8 cellular contexts compared by ENCODE assay signal in the genomic region with DNA sequence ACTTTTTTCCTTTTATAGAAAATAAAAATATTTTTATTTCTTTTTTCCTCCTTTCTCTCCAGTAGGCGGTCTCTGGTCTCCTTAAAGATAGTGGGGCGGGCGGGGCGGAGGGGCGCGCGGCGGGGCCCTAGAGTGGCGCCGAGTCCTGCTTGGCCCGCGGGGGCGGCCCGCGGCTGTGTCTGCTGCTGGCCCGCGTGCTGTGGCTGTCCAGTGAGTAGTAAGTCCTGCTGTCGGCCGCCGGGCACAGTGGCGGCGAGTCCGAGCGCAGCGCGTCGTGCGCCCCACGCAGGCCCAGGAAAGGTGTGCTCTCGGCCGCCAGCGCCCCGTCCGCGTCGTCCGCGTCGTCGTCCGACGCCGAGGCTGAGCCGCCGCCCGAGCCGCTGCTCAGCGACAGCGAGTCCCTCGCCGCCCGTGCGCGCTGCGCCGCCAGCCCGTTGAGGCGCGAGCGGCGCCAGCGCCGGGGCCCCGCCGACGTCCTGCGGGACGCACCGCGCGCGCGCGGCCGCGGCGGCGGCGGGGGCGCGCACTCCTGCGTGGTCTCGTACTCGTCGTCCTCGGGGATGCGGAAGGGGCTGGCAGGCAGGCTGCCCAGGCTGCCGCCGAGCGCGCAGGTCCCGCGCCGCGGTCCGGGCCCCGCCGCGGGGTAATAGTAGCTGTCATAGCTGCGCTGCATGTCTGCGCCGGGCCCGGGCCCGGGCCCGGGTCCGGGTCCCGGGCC. TPM values are rescaled to one million over a fixed set of nuclear protein-coding genes. Genes with fewer than 3 reads are reported as not detected.
A peak's percentile ranks its signal among the peaks of the same experiment; 100 is the strongest.
DNase-seq lines count a peak whose midpoint lies in the region; ATAC-seq and TF ChIP-seq lines count a peak whose summit lies in the region.

No MANE protein-coding gene starts in this region.

- no peaks in the 10 kb centered on the region for H3K36me3 Mint-ChIP-seq in activated naive CD8-positive, alpha-beta T cell treated with anti-CD3 and anti-CD28 coated beads for 36 hours

- H3K27me3 Mint-ChIP-seq in activated naive CD8-positive, alpha-beta T cell treated with anti-CD3 and anti-CD28 coated beads for 36 hours: peaks cover 23% of the 10 kb centered on the region

- H3K4me1 ChIP-seq in left ventricle myocardium inferior (peaks cover 40% of the 10 kb centered on the region), prostate gland (replicated peaks) (no peaks in the 10 kb centered on the region), upper lobe of left lung (peaks cover 10 to 28% (median 20%) of the 10 kb centered on the region in 4 donors)

- TF ChIP-seq CTCF in left ventricle myocardium inferior (IDR thresholded peaks at IDR 0.05; ENCODE audit: borderline replicate concordance) (peak; percentile 24), prostate gland (IDR thresholded peaks at IDR 0.05) (no peak), upper lobe of left lung (IDR thresholded peaks at IDR 0.05) (peak in 5 of 6 experiments; percentile 9 to 45 (median 31))

- H3K9me3 ChIP-seq in left ventricle myocardium inferior (replicated peaks) (no peaks in the 10 kb centered on the region), prostate gland (no peaks in the 10 kb centered on the region), upper lobe of left lung (no peaks in the 10 kb centered on the region)

- H3K4me3 Mint-ChIP-seq in activated naive CD8-positive, alpha-beta T cell treated with anti-CD3 and anti-CD28 coated beads for 36 hours: peak overlapping the region; percentile 59

- H3K36me3 ChIP-seq in left ventricle myocardium inferior: peaks cover 4% of the 10 kb centered on the region
- H3K36me3 ChIP-seq in prostate gland: no peaks in the 10 kb centered on the region
- no peaks in the 10 kb centered on the region for H3K36me3 ChIP-seq in upper lobe of left lung

- H3K27ac ChIP-seq in left ventricle myocardium inferior (replicated peaks) (peak overlapping the region; percentile 76), prostate gland (peak overlapping the region; percentile 46 to 54), upper lobe of left lung (peak overlapping the region; percentile 60 to 86 (median 74))

- intact Hi-C loops in left ventricle myocardium inferior (cut with micrococcal nuclease): loop anchor here (10.0 kb wide), 1 partner anchor 53 kb away; a partner anchor contains a TSS
- intact Hi-C loops in prostate gland (cut with DNase I): loop anchor here (5.0 kb wide), 1 partner anchor 119 kb away; no protein-coding TSS in a partner anchor

- H3K4me3 ChIP-seq in left ventricle myocardium inferior (peak overlapping the region; percentile 72), prostate gland (peak overlapping the region; percentile 36 to 44), upper lobe of left lung (peak overlapping the region; percentile 36 to 62 (median 58))

- DNase-seq in SKM-1 (lab: John Stamatoyannopoulos, UW; ENCODE audit: unreplicated experiment) (peak; percentile 62), left ventricle myocardium inferior (peak; percentile 56), prostate gland (ENCODE audit: low spot score) (no peak), upper lobe of left lung (peak; percentile 31 to 95), NCI-H1436 (lab: John Stamatoyannopoulos, UW) (no peak)
- DNase-seq in activated naive CD8-positive, alpha-beta T cell treated with anti-CD3 and anti-CD28 coated beads for 36 hours: peak; percentile 84

- no peak overlapping the region for H3K27ac Mint-ChIP-seq in activated naive CD8-positive, alpha-beta T cell treated with anti-CD3 and anti-CD28 coated beads for 36 hours

- no peaks in the 10 kb centered on the region for H3K9me3 Mint-ChIP-seq in activated naive CD8-positive, alpha-beta T cell treated with anti-CD3 and anti-CD28 coated beads for 36 hours

- H3K4me1 Mint-ChIP-seq in activated naive CD8-positive, alpha-beta T cell treated with anti-CD3 and anti-CD28 coated beads for 36 hours: peaks cover 18% of the 10 kb centered on the region

- no peak for TF ChIP-seq EP300 in upper lobe of left lung (IDR thresholded peaks at IDR 0.05)

- WGBS in prostate gland: 20% methylated on average over 69 of the region's 107 CpGs
- WGBS in upper lobe of left lung, 2 donors: 2 to 5% methylated on average over 19 to 36 of the region's 107 CpGs

- peak; percentile 81 for ATAC-seq in GM18861 (IDR thresholded peaks at IDR 0.05; ENCODE audit: unreplicated experiment)
- peak; percentile 63 for ATAC-seq in HG02973 (IDR thresholded peaks at IDR 0.05; ENCODE audit: unreplicated experiment)
- peak in 1 of 2 donors; percentile 75 for ATAC-seq in upper lobe of left lung (ENCODE audit: low FRiP score in 2 of 2)

- H3K27me3 ChIP-seq in left ventricle myocardium inferior (ENCODE audit: low read depth): peaks cover 14% of the 10 kb centered on the region
- H3K27me3 ChIP-seq in prostate gland (replicated peaks; ENCODE audit: insufficient read depth): no peaks in the 10 kb centered on the region
- peaks cover 0 to 3% (median 0%) of the 10 kb centered on the region in 4 donors for H3K27me3 ChIP-seq in upper lobe of left lung

- TF ChIP-seq POLR2A in prostate gland (IDR thresholded peaks at IDR 0.05): no peak
- peak in 1 of 4 donors; percentile 40 for TF ChIP-seq POLR2A in upper lobe of left lung (IDR thresholded peaks at IDR 0.05)

RNA-seq across cellular contexts. Expression of a gene that starts 52.3 kb away (rescaled TPM):
- not detected for total RNA-seq in activated naive CD8-positive, alpha-beta T cell treated with anti-CD3 and anti-CD28 coated beads for 36 hours
- not detected for total RNA-seq in left ventricle myocardium inferior
- total RNA-seq in prostate gland: under 1 TPM; 0.46 to 0.74 TPM
- under 1 TPM in 3 of 6 donors, not detected in 3; 0.10 to 0.15 (median 0.11) TPM for total RNA-seq in upper lobe of left lung

Comparison
In these comparisons a context has a peak if more than half of its experiments do, and no peak if none do; other contexts are left out.
1. DNase-seq: peak in SKM-1 (single experiment), activated naive CD8-positive, alpha-beta T cell treated with anti-CD3 and anti-CD28 coated beads for 36 hours (single experiment), left ventricle myocardium inferior (single experiment) and upper lobe of left lung (2 of 2); none in prostate gland (single experiment) and NCI-H1436 (single experiment).
2. CTCF ChIP-seq: peak in left ventricle myocardium inferior (single experiment) and upper lobe of left lung (5 of 6); none in prostate gland (0 of 4).
3. Peak in every context shown above with its lines, with median percentiles within 50 percentile points of each other: H3K27ac ChIP-seq and H3K4me3 ChIP-seq.